9 cellular contexts compared by ENCODE assay signal in the genomic region with DNA sequence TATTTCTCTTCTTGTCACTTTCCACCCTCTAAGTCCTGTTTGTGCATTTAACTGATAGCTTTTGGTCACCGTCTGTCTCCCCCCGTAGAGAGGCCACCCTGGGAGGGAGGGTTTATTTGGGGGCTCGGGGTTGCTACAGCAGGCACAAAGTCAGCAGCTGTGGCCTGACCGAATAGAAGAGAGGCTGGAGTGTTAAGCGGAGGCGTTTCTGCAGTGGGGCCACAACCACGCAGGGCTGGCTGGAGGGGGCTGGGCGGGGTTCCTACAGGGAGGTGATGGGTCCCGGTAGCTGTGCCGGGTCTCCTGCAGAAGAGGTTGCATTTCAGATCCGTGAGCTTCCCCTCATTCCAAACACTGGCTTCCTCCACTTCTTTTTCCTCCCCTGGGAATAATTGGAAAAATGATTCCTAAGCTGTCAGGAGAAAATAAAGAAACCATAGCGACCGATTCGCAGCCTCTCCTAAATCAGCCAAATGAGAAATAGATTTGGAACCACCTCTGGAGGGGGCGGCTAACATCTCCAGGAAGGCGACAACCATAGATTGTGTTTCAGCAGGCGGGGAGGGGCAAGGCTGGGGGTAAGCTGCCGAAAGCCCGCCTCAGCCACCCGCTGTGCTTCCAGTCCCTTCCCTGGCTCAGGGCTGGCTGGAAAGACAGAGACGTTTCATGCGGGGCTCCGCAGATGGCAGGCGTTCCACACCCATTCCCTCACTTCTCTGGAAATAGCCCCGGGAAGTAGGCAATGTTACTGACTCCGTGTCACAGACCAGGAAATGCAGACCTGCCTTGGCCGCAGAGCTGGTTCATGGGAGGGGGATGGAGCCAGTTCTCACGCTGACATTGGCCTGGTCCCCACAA.
DNase-seq lines count a peak whose midpoint lies in the region; ATAC-seq and TF ChIP-seq lines count a peak whose summit lies in the region.
"Had no signal": no experiment of that assay in that cellular context is flagged by ENCODE, and none has a peak within 500 bp of the region (broad histone marks: within the 10 kb centered on the region; RNA-seq: fewer than 3 reads in every experiment).

No MANE protein-coding gene starts in this region.

- no peak overlapping the region for H4K5ac ChIP-seq in mesendoderm (ENCODE audit: low read length)

- no peaks in the 10 kb centered on the region for H3K36me3 ChIP-seq in mesendoderm (ENCODE audit: control insufficient read depth, insufficient read depth, low read length)
- no peaks in the 10 kb centered on the region for H3K36me3 ChIP-seq in upper lobe of left lung

- H2BK120ac ChIP-seq in mesendoderm (ENCODE audit: low read depth, low read length): no peak overlapping the region

- no peak for TF ChIP-seq CTCF in upper lobe of left lung (IDR thresholded peaks at IDR 0.05)

- peak in 1 of 2 donors; percentile 45 for ATAC-seq in upper lobe of left lung (ENCODE audit: low FRiP score in 2 of 2)
- ATAC-seq in activated T-cell treated with anti-CD3 and anti-CD28 coated beads, Interleukin-2, amount 50 U/mL, for 72 hours (replicated peaks in 1 of 2): no peak

- WGBS in mesendoderm (ENCODE audit: extremely low coverage, insufficient coverage, low lambda C conversion rate): no CpG with 5 or more reads among the region's 28 CpGs
- WGBS in upper lobe of left lung, 2 donors: 21 to 22% methylated on average over 25 of the region's 28 CpGs

- TF ChIP-seq POLR2A in upper lobe of left lung (IDR thresholded peaks at IDR 0.05): no peak
- TF ChIP-seq POLR2A in erythroblast (IDR thresholded peaks at IDR 0.05; ENCODE audit: low read length): no peak

- no peaks in the 10 kb centered on the region for H3K36me3 Mint-ChIP-seq in activated T-cell treated with anti-CD3 and anti-CD28 coated beads, Interleukin-2, amount 50 U/mL, for 72 hours (ENCODE audit: insufficient read depth in 2 of 2)

- no peak overlapping the region for H3K4ac ChIP-seq in mesendoderm (ENCODE audit: low read depth, low read length)

- H3K4me3 Mint-ChIP-seq in activated T-cell treated with anti-CD3 and anti-CD28 coated beads, Interleukin-2, amount 50 U/mL, for 72 hours: peak overlapping the region in 1 of 2 donors; percentile 11

- H3K18ac ChIP-seq in mesendoderm (ENCODE audit: low read length): peak overlapping the region; percentile 51

- H2BK5ac ChIP-seq in mesendoderm (ENCODE audit: low read length): no peak overlapping the region

- H3K23ac ChIP-seq in mesendoderm (ENCODE audit: low read length): no peak overlapping the region

- no peaks in the 10 kb centered on the region for H3K9me3 ChIP-seq in upper lobe of left lung

- H3K79me2 ChIP-seq in mesendoderm (ENCODE audit: control insufficient read depth, insufficient read depth, low read length): no peaks in the 10 kb centered on the region

- DNase-seq in NCI-H1092 treated with DMSO at 0.1 percent for 48 hours (lab: John Stamatoyannopoulos, UW): peak; percentile 57
- DNase-seq in NCI-H1092 (lab: John Stamatoyannopoulos, UW): no peak
- DNase-seq in epithelial cell of prostate (ENCODE audit: low read depth, low spot score): no peak
- DNase-seq in mesendoderm: peak; percentile 88
- DNase-seq in upper lobe of left lung: peak in 1 of 2 donors; percentile 58
- no peak for DNase-seq in mesenteric fat pad (ENCODE audit: low spot score)
- DNase-seq in activated T-cell treated with anti-CD3 and anti-CD28 coated beads, Interleukin-2, amount 50 U/mL, for 72 hours: no peak
- DNase-seq in erythroblast (lab: John Stamatoyannopoulos, UW): no peak
- DNase-seq: NCI-H82 had no signal

- H2AK5ac ChIP-seq in mesendoderm (ENCODE audit: low read length): no peak overlapping the region

- H3K9ac ChIP-seq in mesendoderm (ENCODE audit: low read length): peak overlapping the region; percentile 36

- peak overlapping the region; percentile 5 for H3K4me2 ChIP-seq in mesendoderm (ENCODE audit: low read length)

- peaks cover 59% of the 10 kb centered on the region for H3K4me1 Mint-ChIP-seq in activated T-cell treated with anti-CD3 and anti-CD28 coated beads, Interleukin-2, amount 50 U/mL, for 72 hours (ENCODE audit: low read depth)

- H3K9me3 Mint-ChIP-seq in activated T-cell treated with anti-CD3 and anti-CD28 coated beads, Interleukin-2, amount 50 U/mL, for 72 hours: no peaks in the 10 kb centered on the region

- H3K79me1 ChIP-seq in mesendoderm (ENCODE audit: low read length): no peaks in the 10 kb centered on the region

- peak overlapping the region; percentile 18 for H3K27ac ChIP-seq in epithelial cell of prostate
- no peak overlapping the region for H3K27ac ChIP-seq in mesendoderm (ENCODE audit: low read depth, low read length)
- H3K27ac ChIP-seq in upper lobe of left lung: peak overlapping the region in 1 of 4 donors; percentile 18

- H3K56ac ChIP-seq in mesendoderm (ENCODE audit: low read length): peak overlapping the region; percentile 70

- peaks cover 67% of the 10 kb centered on the region for H3K27me3 Mint-ChIP-seq in activated T-cell treated with anti-CD3 and anti-CD28 coated beads, Interleukin-2, amount 50 U/mL, for 72 hours (ENCODE audit: low read depth)

- H3K4me3 ChIP-seq in mesendoderm (ENCODE audit: low read length): no peak overlapping the region
- peak overlapping the region in 3 of 4 donors; percentile 3 to 29 (median 27) for H3K4me3 ChIP-seq in upper lobe of left lung

- H2BK15ac ChIP-seq in mesendoderm (replicated peaks; ENCODE audit: low read depth): no peak overlapping the region

- no peak overlapping the region for H3K27ac Mint-ChIP-seq in activated T-cell treated with anti-CD3 and anti-CD28 coated beads, Interleukin-2, amount 50 U/mL, for 72 hours

- no peak for TF ChIP-seq EP300 in upper lobe of left lung (IDR thresholded peaks at IDR 0.05)

- H3K27me3 ChIP-seq in mesendoderm (ENCODE audit: insufficient read depth, low read length, poor library complexity): no peaks in the 10 kb centered on the region
- no peaks in the 10 kb centered on the region for H3K27me3 ChIP-seq in upper lobe of left lung

- H4K8ac ChIP-seq in mesendoderm (ENCODE audit: low read depth, low read length): no peak overlapping the region

- H3K4me1 ChIP-seq in mesendoderm (ENCODE audit: control insufficient read depth, low read depth, low read length) (peaks cover 7% of the 10 kb centered on the region), upper lobe of left lung (peaks cover 23 to 36% (median 28%) of the 10 kb centered on the region in 4 donors)

Comparison
In these comparisons a context has a peak if more than half of its experiments do, and no peak if none do; other contexts are left out.
1. DNase-seq: peak in NCI-H1092 treated with DMSO at 0.1 percent for 48 hours (single experiment) and mesendoderm (single experiment); none in NCI-H1092 (single experiment), epithelial cell of prostate (single experiment), mesenteric fat pad (single experiment), activated T-cell treated with anti-CD3 and anti-CD28 coated beads, Interleukin-2, amount 50 U/mL, for 72 hours (0 of 2) and erythroblast (0 of 2).